Comparison of ENCODE assay signal across 8 cellular contexts in genomic region chr19:40056505-40056904, GRCh38. TPM values are rescaled to one million over a fixed set of nuclear protein-coding genes. Genes with fewer than 3 reads are reported as not detected.
DNase-seq lines count a peak whose midpoint lies in the region; ATAC-seq and TF ChIP-seq lines count a peak whose summit lies in the region.

No MANE protein-coding gene starts in this region.

- H3K27ac ChIP-seq in BLaER1: peak overlapping the region; percentile 77
- peak overlapping the region; percentile 28; the same call in 1 of the 2 replicates for H3K27ac ChIP-seq in MM.1S (ENCODE audit: low read length)
- H3K27ac ChIP-seq in coronary artery: peak overlapping the region in 1 of 2 donors; percentile 77

- H3K4me2 ChIP-seq in BLaER1 (peak overlapping the region; percentile 90), MM.1S (ENCODE audit: low read depth, low read length) (peak overlapping the region; percentile 93)

- H3K27me3 ChIP-seq in BLaER1 (no peaks in the 10 kb centered on the region), MM.1S (replicated peaks; ENCODE audit: insufficient read depth, low read length) (no peaks in the 10 kb centered on the region)

- peaks cover 9% of the 10 kb centered on the region for H3K9me3 Mint-ChIP-seq in natural killer cell treated with Interleukin-12 subunit alpha and Interleukin-12 subunit beta and Interleukin-15 and Interleukin-18, amount 100 ng/mL, for 72 hours

- ATAC-seq in natural killer cell treated with Interleukin-12 subunit alpha and Interleukin-12 subunit beta and Interleukin-15 and Interleukin-18, amount 100 ng/mL, for 72 hours: no peak

- H3K9ac ChIP-seq in BLaER1: peak overlapping the region; percentile 83
- peak overlapping the region; percentile 72 for H3K9ac ChIP-seq in MM.1S (ENCODE audit: low read length)

- peaks cover 35 to 40% of the 10 kb centered on the region in 2 donors for H3K4me1 Mint-ChIP-seq in natural killer cell treated with Interleukin-12 subunit alpha and Interleukin-12 subunit beta and Interleukin-15 and Interleukin-18, amount 100 ng/mL, for 72 hours (ENCODE audit: low read depth in 2 of 2)

- H3K4me3 Mint-ChIP-seq in natural killer cell treated with Interleukin-12 subunit alpha and Interleukin-12 subunit beta and Interleukin-15 and Interleukin-18, amount 100 ng/mL, for 72 hours: peak overlapping the region; percentile 87

- H2AFZ ChIP-seq in MM.1S (ENCODE audit: low read length): peak overlapping the region; percentile 96

- no peaks in the 10 kb centered on the region for H3K9me2 ChIP-seq in MM.1S (replicated peaks; ENCODE audit: insufficient read depth, low read length)

- H3K4me3 ChIP-seq in BLaER1: peak overlapping the region; percentile 80
- peak overlapping the region; percentile 97 for H3K4me3 ChIP-seq in MM.1S (ENCODE audit: low read length)
- H3K4me3 ChIP-seq in coronary artery: peak overlapping the region; percentile 96

- DNase-seq in MM.1S (no peak), coronary artery (ENCODE audit: low spot score) (no peak), iPS-NIHi7 (ENCODE audit: extremely low spot score) (no peak), dedifferentiated amniotic fluid mesenchymal stem cell (ENCODE audit: extremely low spot score) (no peak), hepatic stellate cell (ENCODE audit: low spot score) (no peak)
- no peak for DNase-seq in natural killer cell treated with Interleukin-12 subunit alpha and Interleukin-12 subunit beta and Interleukin-15 and Interleukin-18, amount 100 ng/mL, for 72 hours (ENCODE audit: low spot score)
- no peak for DNase-seq in activated CD8-positive, alpha-beta memory T cell treated with anti-CD3 and anti-CD28 coated beads for 24 hours

- no peaks in the 10 kb centered on the region for H3F3A ChIP-seq in MM.1S (ENCODE audit: insufficient read depth, low read length)

- peaks cover 16% of the 10 kb centered on the region for H3K36me3 Mint-ChIP-seq in natural killer cell treated with Interleukin-12 subunit alpha and Interleukin-12 subunit beta and Interleukin-15 and Interleukin-18, amount 100 ng/mL, for 72 hours

- H3K36me3 ChIP-seq in BLaER1 (no peaks in the 10 kb centered on the region), MM.1S (replicated peaks; ENCODE audit: insufficient read depth, low read length) (no peaks in the 10 kb centered on the region)

- peaks cover 45% of the 10 kb centered on the region for H3K9me3 ChIP-seq in BLaER1
- H3K9me3 ChIP-seq in MM.1S (replicated peaks; ENCODE audit: insufficient read depth, low read length): no peaks in the 10 kb centered on the region

- H3K4me1 ChIP-seq in BLaER1 (peaks cover 28% of the 10 kb centered on the region), MM.1S (ENCODE audit: low read length) (0 out of 2 replicates have a peak, but pooled peaks cover 6% of the 10 kb centered on the region)

- TF ChIP-seq CTCF in MM.1S (IDR thresholded peaks at IDR 0.05; ENCODE audit: low read length) (no peak), coronary artery (IDR thresholded peaks at IDR 0.05) (no peak)

- peaks cover 9 to 17% of the 10 kb centered on the region in 2 donors for H3K27me3 Mint-ChIP-seq in natural killer cell treated with Interleukin-12 subunit alpha and Interleukin-12 subunit beta and Interleukin-15 and Interleukin-18, amount 100 ng/mL, for 72 hours

- H3K27ac Mint-ChIP-seq in natural killer cell treated with Interleukin-12 subunit alpha and Interleukin-12 subunit beta and Interleukin-15 and Interleukin-18, amount 100 ng/mL, for 72 hours: peak overlapping the region; percentile 77 to 98

- H3K79me2 ChIP-seq in MM.1S (ENCODE audit: low read length): peaks cover 47% of the 10 kb centered on the region

- H4K20me1 ChIP-seq in BLaER1 (no peaks in the 10 kb centered on the region), MM.1S (ENCODE audit: insufficient read depth, low read length) (no peaks in the 10 kb centered on the region)

RNA-seq across cellular contexts. Expression of gene ZNF780B, which starts 0.5 kb away (rescaled TPM):
- 10 to 100 TPM; 30.7 to 35.2 TPM for total RNA-seq in natural killer cell treated with Interleukin-12 subunit alpha and Interleukin-12 subunit beta and Interleukin-15 and Interleukin-18, amount 100 ng/mL, for 72 hours

RNA-seq across cellular contexts. Expression of gene ZNF780A, which starts 34.2 kb away (rescaled TPM):
- 10 to 100 TPM; 24.2 to 26.3 TPM for total RNA-seq in natural killer cell treated with Interleukin-12 subunit alpha and Interleukin-12 subunit beta and Interleukin-15 and Interleukin-18, amount 100 ng/mL, for 72 hours

RNA-seq across cellular contexts. Expression of gene ZNF546, which starts 59.6 kb away (rescaled TPM):
- total RNA-seq in natural killer cell treated with Interleukin-12 subunit alpha and Interleukin-12 subunit beta and Interleukin-15 and Interleukin-18, amount 100 ng/mL, for 72 hours: 1 to 10 TPM; 3.7 to 7.4 TPM
